In genomic region chr16:11793840-11794239, GRCh38 we compare ENCODE assay signal across 1 cellular context.
TF ChIP-seq lines count a peak whose summit lies in the region.

No MANE protein-coding gene starts in this region.

TF ChIP-seq in WTC11, 78 proteins besides CTCF, POLR2A, EP300 and RAD21 (continued from another document):
- TF ChIP-seq E2F1 (CRISPR knock-in tag; IDR thresholded peaks at IDR 0.05), result no peak
- TF ChIP-seq IRF2 (CRISPR knock-in tag; IDR thresholded peaks at IDR 0.05; ENCODE audit: borderline replicate concordance, low read depth), result no peak
- TF ChIP-seq E2F4 (CRISPR knock-in tag; IDR thresholded peaks at IDR 0.05; ENCODE audit: borderline replicate concordance, low read depth), result no peak
- no peak for TF ChIP-seq ATF3 (CRISPR knock-in tag; conservative IDR thresholded peaks at IDR 0.05)
- TF ChIP-seq HMGA2 (CRISPR knock-in tag; IDR thresholded peaks at IDR 0.05), result no peak
- no peak for TF ChIP-seq ZNF121 (CRISPR knock-in tag; IDR thresholded peaks at IDR 0.05)
- TF ChIP-seq SMAD4 (CRISPR knock-in tag; IDR thresholded peaks at IDR 0.05), result no peak
- no peak for TF ChIP-seq TCF7 (CRISPR knock-in tag; IDR thresholded peaks at IDR 0.05; ENCODE audit: low read depth)
- TF ChIP-seq HMGXB4 (CRISPR knock-in tag; IDR thresholded peaks at IDR 0.05), result no peak
TF ChIP-seq in WTC11: peak in this region for 0.
